Comparison of ENCODE assay signal across 10 cellular contexts in genomic region chr9:110933350-110934001, GRCh38.
DNase-seq lines count a peak whose midpoint lies in the region; ATAC-seq and TF ChIP-seq lines count a peak whose summit lies in the region.
"Had no signal": no experiment of that assay in that cellular context is flagged by ENCODE, and none has a peak within 500 bp of the region (broad histone marks: within the 10 kb centered on the region; RNA-seq: fewer than 3 reads in every experiment).

No MANE protein-coding gene starts in this region.

- H3K27ac Mint-ChIP-seq in progenitor cell of endocrine pancreas = no peak overlapping the region

- H3K9me3 ChIP-seq in BLaER1 = no peaks in the 10 kb centered on the region
- H3K9me3 ChIP-seq in ascending aorta = peaks cover 0 to 6% of the 10 kb centered on the region in 2 donors
- H3K9me3 ChIP-seq in left ventricle myocardium inferior (replicated peaks) = peaks cover 13% of the 10 kb centered on the region

- no peak overlapping the region for H3K4me3 ChIP-seq in BLaER1
- no peak overlapping the region for H3K4me3 ChIP-seq in ascending aorta
- H3K4me3 ChIP-seq in left ventricle myocardium inferior = no peak overlapping the region

- DNase-seq in ascending aorta (ENCODE audit: low spot score in 2 of 2) (no peak), left ventricle myocardium inferior (no peak), NCI-H226 (no peak), progenitor cell of endocrine pancreas (ENCODE audit: low spot score, unreplicated experiment) (no peak), putamen (ENCODE audit: low spot score) (no peak)
- DNase-seq: foreskin keratinocyte; stimulated activated CD4-positive, alpha-beta T cell treated with anti-CD3 and anti-CD28 coated beads, Interleukin-1b, Interleukin-23, amount 100 ng/mL, for 48 hours had no signal

- peaks cover 7% of the 10 kb centered on the region for H3K4me1 Mint-ChIP-seq in progenitor cell of endocrine pancreas (ENCODE audit: low read depth)

- H3K4me1 ChIP-seq in BLaER1 = peaks cover 14% of the 10 kb centered on the region
- peaks cover 9 to 44% of the 10 kb centered on the region in 2 donors for H3K4me1 ChIP-seq in ascending aorta
- no peaks in the 10 kb centered on the region for H3K4me1 ChIP-seq in left ventricle myocardium inferior
- H3K4me1 ChIP-seq: foreskin keratinocyte had no signal

- peaks cover 1% of the 10 kb centered on the region for H3K36me3 Mint-ChIP-seq in progenitor cell of endocrine pancreas (ENCODE audit: insufficient read depth)

- no peaks in the 10 kb centered on the region for H3K9me3 Mint-ChIP-seq in progenitor cell of endocrine pancreas (ENCODE audit: low read depth)

- H3K27me3 Mint-ChIP-seq in progenitor cell of endocrine pancreas = no peaks in the 10 kb centered on the region

- intact Hi-C loops in ascending aorta (cut with DNase I) = no loop called here
- intact Hi-C loops in left ventricle myocardium inferior (cut with micrococcal nuclease) = no loop called here

- ATAC-seq in GM19397 (IDR thresholded peaks at IDR 0.05; ENCODE audit: unreplicated experiment) (peak; percentile 61), HG03039 (IDR thresholded peaks at IDR 0.05; ENCODE audit: unreplicated experiment) (peak; percentile 71)
- ATAC-seq: foreskin keratinocyte had no signal

- peak overlapping the region; percentile 40 for H3K4me2 ChIP-seq in BLaER1

- no peaks in the 10 kb centered on the region for H4K20me1 ChIP-seq in BLaER1

- H3K9ac ChIP-seq in BLaER1 = no peak overlapping the region

- H3K4me3 Mint-ChIP-seq in progenitor cell of endocrine pancreas (ENCODE audit: low read depth) = no peak overlapping the region

- H3K36me3 ChIP-seq in BLaER1 (no peaks in the 10 kb centered on the region), ascending aorta (no peaks in the 10 kb centered on the region), left ventricle myocardium inferior (no peaks in the 10 kb centered on the region)

- no peak overlapping the region for H3K27ac ChIP-seq in BLaER1
- peak overlapping the region; percentile 84 to 91 for H3K27ac ChIP-seq in ascending aorta
- H3K27ac ChIP-seq in left ventricle myocardium inferior (replicated peaks) = no peak overlapping the region
- H3K27ac ChIP-seq: foreskin keratinocyte had no signal

- no peak for TF ChIP-seq CTCF in ascending aorta (IDR thresholded peaks at IDR 0.05)
- TF ChIP-seq CTCF in left ventricle myocardium inferior (IDR thresholded peaks at IDR 0.05; ENCODE audit: borderline replicate concordance) = no peak
- TF ChIP-seq CTCF in progenitor cell of endocrine pancreas (IDR thresholded peaks at IDR 0.05; ENCODE audit: unreplicated experiment) = no peak

- no peaks in the 10 kb centered on the region for H3K27me3 ChIP-seq in BLaER1
- H3K27me3 ChIP-seq in ascending aorta = no peaks in the 10 kb centered on the region
- H3K27me3 ChIP-seq in left ventricle myocardium inferior (ENCODE audit: low read depth) = no peaks in the 10 kb centered on the region
- H3K27me3 ChIP-seq: foreskin keratinocyte had no signal

Comparison
In these comparisons a context has a peak if more than half of its experiments do, and no peak if none do; other contexts are left out.
1. H3K27ac ChIP-seq: peak in ascending aorta (2 of 2); none in BLaER1 (single experiment) and left ventricle myocardium inferior (single experiment).